Comparison of ENCODE assay signal across 1 cellular context in the genomic region with DNA sequence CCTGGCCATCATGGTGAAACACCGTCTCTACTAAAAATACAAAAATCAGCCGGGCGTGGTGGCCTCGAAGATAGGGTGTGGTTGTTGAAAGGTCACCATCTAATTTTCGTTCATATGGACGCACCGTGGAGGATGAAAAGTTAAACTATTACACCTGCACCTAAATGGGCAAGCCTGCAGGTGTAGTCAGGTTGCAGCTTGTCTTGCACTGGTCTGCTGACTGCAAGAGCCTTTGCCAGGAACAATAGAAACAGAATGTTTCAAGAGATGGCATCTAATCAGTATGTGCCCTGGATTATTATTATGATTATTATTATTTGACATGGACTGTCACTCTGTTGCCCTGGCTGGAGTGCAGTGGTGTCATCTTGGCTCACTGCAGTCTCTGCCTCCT.
TF ChIP-seq lines count a peak whose summit lies in the region.

No MANE protein-coding gene starts in this region.

TF ChIP-seq in GM12878, 131 proteins besides CTCF, POLR2A, EP300 and RAD21:
- TF ChIP-seq MEF2A (IDR thresholded peaks at IDR 0.05; ENCODE audit: insufficient read depth, low read depth, low read length) (no peak), NR2C2 (IDR thresholded peaks at IDR 0.05; ENCODE audit: borderline replicate concordance, control insufficient read depth, insufficient read length, low read depth) (no peak), MTA3 (IDR thresholded peaks at IDR 0.05; ENCODE audit: borderline replicate concordance, low read length) (no peak), CEBPB (IDR thresholded peaks at IDR 0.05; ENCODE audit: borderline replicate concordance in 1 of 2, low read depth in 2 of 2, low read length in 2 of 2) (no peak), PAX5 (IDR thresholded peaks at IDR 0.05; ENCODE audit: borderline replicate concordance, low read depth, low read length) (0 out of 2 replicates have a peak, but pooled peaks have one; percentile 4), NR2C1 (IDR thresholded peaks at IDR 0.05) (no peak)
- TF ChIP-seq, protein P1, sequence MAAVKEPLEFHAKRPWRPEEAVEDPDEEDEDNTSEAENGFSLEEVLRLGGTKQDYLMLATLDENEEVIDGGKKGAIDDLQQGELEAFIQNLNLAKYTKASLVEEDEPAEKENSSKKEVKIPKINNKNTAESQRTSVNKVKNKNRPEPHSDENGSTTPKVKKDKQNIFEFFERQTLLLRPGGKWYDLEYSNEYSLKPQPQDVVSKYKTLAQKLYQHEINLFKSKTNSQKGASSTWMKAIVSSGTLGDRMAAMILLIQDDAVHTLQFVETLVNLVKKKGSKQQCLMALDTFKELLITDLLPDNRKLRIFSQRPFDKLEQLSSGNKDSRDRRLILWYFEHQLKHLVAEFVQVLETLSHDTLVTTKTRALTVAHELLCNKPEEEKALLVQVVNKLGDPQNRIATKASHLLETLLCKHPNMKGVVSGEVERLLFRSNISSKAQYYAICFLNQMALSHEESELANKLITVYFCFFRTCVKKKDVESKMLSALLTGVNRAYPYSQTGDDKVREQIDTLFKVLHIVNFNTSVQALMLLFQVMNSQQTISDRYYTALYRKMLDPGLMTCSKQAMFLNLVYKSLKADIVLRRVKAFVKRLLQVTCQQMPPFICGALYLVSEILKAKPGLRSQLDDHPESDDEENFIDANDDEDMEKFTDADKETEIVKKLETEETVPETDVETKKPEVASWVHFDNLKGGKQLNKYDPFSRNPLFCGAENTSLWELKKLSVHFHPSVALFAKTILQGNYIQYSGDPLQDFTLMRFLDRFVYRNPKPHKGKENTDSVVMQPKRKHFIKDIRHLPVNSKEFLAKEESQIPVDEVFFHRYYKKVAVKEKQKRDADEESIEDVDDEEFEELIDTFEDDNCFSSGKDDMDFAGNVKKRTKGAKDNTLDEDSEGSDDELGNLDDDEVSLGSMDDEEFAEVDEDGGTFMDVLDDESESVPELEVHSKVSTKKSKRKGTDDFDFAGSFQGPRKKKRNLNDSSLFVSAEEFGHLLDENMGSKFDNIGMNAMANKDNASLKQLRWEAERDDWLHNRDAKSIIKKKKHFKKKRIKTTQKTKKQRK (IDR thresholded peaks at IDR 0.05; ENCODE audit: low read depth, low read length), result no peak
- TF ChIP-seq, protein P2, sequence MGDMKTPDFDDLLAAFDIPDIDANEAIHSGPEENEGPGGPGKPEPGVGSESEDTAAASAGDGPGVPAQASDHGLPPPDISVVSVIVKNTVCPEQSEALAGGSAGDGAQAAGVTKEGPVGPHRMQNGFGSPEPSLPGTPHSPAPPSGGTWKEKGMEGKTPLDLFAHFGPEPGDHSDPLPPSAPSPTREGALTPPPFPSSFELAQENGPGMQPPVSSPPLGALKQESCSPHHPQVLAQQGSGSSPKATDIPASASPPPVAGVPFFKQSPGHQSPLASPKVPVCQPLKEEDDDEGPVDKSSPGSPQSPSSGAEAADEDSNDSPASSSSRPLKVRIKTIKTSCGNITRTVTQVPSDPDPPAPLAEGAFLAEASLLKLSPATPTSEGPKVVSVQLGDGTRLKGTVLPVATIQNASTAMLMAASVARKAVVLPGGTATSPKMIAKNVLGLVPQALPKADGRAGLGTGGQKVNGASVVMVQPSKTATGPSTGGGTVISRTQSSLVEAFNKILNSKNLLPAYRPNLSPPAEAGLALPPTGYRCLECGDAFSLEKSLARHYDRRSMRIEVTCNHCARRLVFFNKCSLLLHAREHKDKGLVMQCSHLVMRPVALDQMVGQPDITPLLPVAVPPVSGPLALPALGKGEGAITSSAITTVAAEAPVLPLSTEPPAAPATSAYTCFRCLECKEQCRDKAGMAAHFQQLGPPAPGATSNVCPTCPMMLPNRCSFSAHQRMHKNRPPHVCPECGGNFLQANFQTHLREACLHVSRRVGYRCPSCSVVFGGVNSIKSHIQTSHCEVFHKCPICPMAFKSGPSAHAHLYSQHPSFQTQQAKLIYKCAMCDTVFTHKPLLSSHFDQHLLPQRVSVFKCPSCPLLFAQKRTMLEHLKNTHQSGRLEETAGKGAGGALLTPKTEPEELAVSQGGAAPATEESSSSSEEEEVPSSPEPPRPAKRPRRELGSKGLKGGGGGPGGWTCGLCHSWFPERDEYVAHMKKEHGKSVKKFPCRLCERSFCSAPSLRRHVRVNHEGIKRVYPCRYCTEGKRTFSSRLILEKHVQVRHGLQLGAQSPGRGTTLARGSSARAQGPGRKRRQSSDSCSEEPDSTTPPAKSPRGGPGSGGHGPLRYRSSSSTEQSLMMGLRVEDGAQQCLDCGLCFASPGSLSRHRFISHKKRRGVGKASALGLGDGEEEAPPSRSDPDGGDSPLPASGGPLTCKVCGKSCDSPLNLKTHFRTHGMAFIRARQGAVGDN (IDR thresholded peaks at IDR 0.05), result no peak
- TF ChIP-seq, protein P3, sequence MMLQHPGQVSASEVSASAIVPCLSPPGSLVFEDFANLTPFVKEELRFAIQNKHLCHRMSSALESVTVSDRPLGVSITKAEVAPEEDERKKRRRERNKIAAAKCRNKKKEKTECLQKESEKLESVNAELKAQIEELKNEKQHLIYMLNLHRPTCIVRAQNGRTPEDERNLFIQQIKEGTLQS (IDR thresholded peaks at IDR 0.05; ENCODE audit: borderline replicate concordance, extremely low read depth, low read depth, low read length), result no peak
